In genomic region chr2:116223912-116224311, GRCh38 we compare ENCODE assay signal across 25 cellular contexts.
"Had no signal": no experiment of that assay in that cellular context is flagged by ENCODE, and none has a peak within 500 bp of the region (broad histone marks: within the 10 kb centered on the region; RNA-seq: fewer than 3 reads in every experiment).

No MANE protein-coding gene starts in this region.

- DNase-seq: colonic mucosa; cortex of kidney; effector CD8-positive, alpha-beta T cell; effector memory CD8-positive, alpha-beta T cell; endodermal cell; erythroblast; esophagus squamous epithelium; foreskin fibroblast; foreskin melanocyte; gastrocnemius medialis; glutamatergic neuron; head of caudate nucleus; heart right ventricle; hippocampal formation; left cardiac atrium; left ventricle myocardium superior; mammary epithelial cell; mesendoderm; midbrain had no signal

- H3K9me3 ChIP-seq: colonic mucosa, gastrocnemius medialis had no signal

- H3K4me3 Mint-ChIP-seq: dendritic cell treated with granulocyte-macrophage colony-stimulating factor and Interleukin-4, amounts not matched to agents 40 ng/mL and 50 ng/mL, for 4 days; effector memory CD8-positive, alpha-beta T cell; endodermal cell; memory B cell had no signal

- H3K36me3 Mint-ChIP-seq: memory B cell had no signal

- H3K27me3 Mint-ChIP-seq: dendritic cell treated with granulocyte-macrophage colony-stimulating factor and Interleukin-4, amounts not matched to agents 40 ng/mL and 50 ng/mL, for 4 days; effector memory CD8-positive, alpha-beta T cell; memory B cell had no signal

- H3K4me1 Mint-ChIP-seq: endodermal cell, memory B cell had no signal

- H3K27ac Mint-ChIP-seq: dendritic cell treated with granulocyte-macrophage colony-stimulating factor and Interleukin-4, amounts not matched to agents 40 ng/mL and 50 ng/mL, for 4 days; effector memory CD8-positive, alpha-beta T cell; endodermal cell; memory B cell had no signal

- H3K27me3 ChIP-seq: colonic mucosa, esophagus squamous epithelium, gastrocnemius medialis, heart right ventricle, left lung had no signal

- H3K27ac ChIP-seq: colonic mucosa, epithelial cell of prostate, esophagus squamous epithelium, gastrocnemius medialis, heart right ventricle, left lung had no signal

- ATAC-seq: effector memory CD8-positive, alpha-beta T cell; esophagus mucosa; gastrocnemius medialis; left cardiac atrium; left lung; left ventricle myocardium superior had no signal

- H3K4me1 ChIP-seq: colonic mucosa, esophagus squamous epithelium, gastrocnemius medialis, heart right ventricle, left lung had no signal

- H3K36me3 ChIP-seq: colonic mucosa, esophagus squamous epithelium, gastrocnemius medialis, heart right ventricle, left lung had no signal

- H3K4me3 ChIP-seq: colonic mucosa, esophagus squamous epithelium, gastrocnemius medialis, heart right ventricle, left lung, lung had no signal
